Comparison of ENCODE assay signal across 13 cellular contexts in genomic region chr2:170711774-170712652, GRCh38. TPM values are rescaled to one million over a fixed set of nuclear protein-coding genes. Genes with fewer than 3 reads are reported as not detected.
DNase-seq lines count a peak whose midpoint lies in the region; ATAC-seq and TF ChIP-seq lines count a peak whose summit lies in the region.
"Had no signal": no experiment of that assay in that cellular context is flagged by ENCODE, and none has a peak within 500 bp of the region (broad histone marks: within the 10 kb centered on the region; RNA-seq: fewer than 3 reads in every experiment).

No MANE protein-coding gene starts in this region.

- TF ChIP-seq EP300 in gastroesophageal sphincter (IDR thresholded peaks at IDR 0.05), result no peak

- POLR2A ChIA-PET in activated CD4-positive, alpha-beta memory T cell treated with anti-CD3 and anti-CD28 coated beads for 36 hours (lab: Charles Lee), result no interaction called here
- POLR2A ChIA-PET in activated CD4-positive, alpha-beta memory T cell treated with anti-CD3 and anti-CD28 coated beads, Interleukin-2, amount 10 ng/mL, durations not matched to agents 7 days and 5 days (lab: Charles Lee), result no interaction called here

- 2 to 7% methylated on average over 5 to 10 of the region's 51 CpGs for WGBS in gastroesophageal sphincter (ENCODE audit: low coverage in 1 of 2), 2 donors

- intact Hi-C loops in activated CD4-positive, alpha-beta memory T cell treated with anti-CD3 and anti-CD28 coated beads for 36 hours (cut with micrococcal nuclease), result loop anchor here (5.0 to 10.0 kb wide), 3 partner anchors 305 to 1373 kb away; partner anchors contain the start of gene DLX1

- H3K4me1 ChIP-seq in gastroesophageal sphincter, result peaks cover 0 to 54% (median 26%) of the 10 kb centered on the region in 3 donors
- H3K4me1 ChIP-seq in Peyer's patch, result peaks cover 0 to 42% (median 11%) of the 10 kb centered on the region in 4 donors

- no peak overlapping the region for H3K27ac Mint-ChIP-seq in activated CD4-positive, alpha-beta memory T cell treated with anti-CD3 and anti-CD28 coated beads for 36 hours
- H3K27ac Mint-ChIP-seq in activated CD4-positive, alpha-beta memory T cell treated with anti-CD3 and anti-CD28 coated beads, Interleukin-2, amount 10 ng/mL, durations not matched to agents 7 days and 5 days, result no peak overlapping the region

- TF ChIP-seq CTCF in gastroesophageal sphincter (IDR thresholded peaks at IDR 0.05) (no peak), Peyer's patch (IDR thresholded peaks at IDR 0.05) (no peak)

- CTCF ChIA-PET in activated CD4-positive, alpha-beta memory T cell treated with anti-CD3 and anti-CD28 coated beads for 36 hours (lab: Charles Lee), result interaction anchor here (0.6 to 2.8 kb wide), 12 partner anchors 9 to 343 kb away, joined by 3 to 11 read pairs (median 3); partner anchors contain the start of gene GAD1
- CTCF ChIA-PET in activated CD4-positive, alpha-beta memory T cell treated with anti-CD3 and anti-CD28 coated beads, Interleukin-2, amount 10 ng/mL, durations not matched to agents 7 days and 5 days (lab: Charles Lee), result interaction anchor here (1.3 to 2.2 kb wide), 4 partner anchors 11 to 108 kb away, joined by 3 to 8 read pairs (median 4); partner anchors contain the start of gene GAD1

- TF ChIP-seq POLR2A in gastroesophageal sphincter (IDR thresholded peaks at IDR 0.05) (no peak), Peyer's patch (IDR thresholded peaks at IDR 0.05) (no peak)

- H3K36me3 Mint-ChIP-seq in activated CD4-positive, alpha-beta memory T cell treated with anti-CD3 and anti-CD28 coated beads for 36 hours, result no peaks in the 10 kb centered on the region
- H3K36me3 Mint-ChIP-seq in activated CD4-positive, alpha-beta memory T cell treated with anti-CD3 and anti-CD28 coated beads, Interleukin-2, amount 10 ng/mL, durations not matched to agents 7 days and 5 days (ENCODE audit: low read depth), result no peaks in the 10 kb centered on the region

- no peak overlapping the region for H3K4me3 Mint-ChIP-seq in activated CD4-positive, alpha-beta memory T cell treated with anti-CD3 and anti-CD28 coated beads for 36 hours
- H3K4me3 Mint-ChIP-seq in activated CD4-positive, alpha-beta memory T cell treated with anti-CD3 and anti-CD28 coated beads, Interleukin-2, amount 10 ng/mL, durations not matched to agents 7 days and 5 days, result no peak overlapping the region

- H3K27me3 ChIP-seq in gastroesophageal sphincter (peaks cover 88% of the 10 kb centered on the region), Peyer's patch (peaks cover 0 to 30% of the 10 kb centered on the region in 2 donors)

- H3K9me3 ChIP-seq in gastroesophageal sphincter, result no peaks in the 10 kb centered on the region
- H3K9me3 ChIP-seq in Peyer's patch, result no peaks in the 10 kb centered on the region
- H3K9me3 ChIP-seq: vagina had no signal

- DNase-seq in activated CD4-positive, alpha-beta memory T cell treated with anti-CD3 and anti-CD28 coated beads for 36 hours, result peak; percentile 19
- DNase-seq in activated CD4-positive, alpha-beta memory T cell treated with anti-CD3 and anti-CD28 coated beads, Interleukin-2, amount 10 ng/mL, durations not matched to agents 7 days and 5 days, result no peak
- DNase-seq in NCI-H748 (lab: John Stamatoyannopoulos, UW; ENCODE audit: unreplicated experiment) (peak; percentile 74), ecto neural progenitor cell (ENCODE audit: low spot score) (peak; percentile 85), retina (peak; percentile 60), Peyer's patch (no peak), RKO (ENCODE audit: low spot score) (no peak)
- DNase-seq: activated gamma-delta T cell treated with Interleukin-2 at 50 U/mL for 16 hours, KBM-7 had no signal

- H3K27ac ChIP-seq in gastroesophageal sphincter (no peak overlapping the region), Peyer's patch (no peak overlapping the region)
- H3K27ac ChIP-seq: SJSA1, vagina had no signal

- peaks cover 29% of the 10 kb centered on the region for H3K4me1 Mint-ChIP-seq in activated CD4-positive, alpha-beta memory T cell treated with anti-CD3 and anti-CD28 coated beads for 36 hours (ENCODE audit: low read depth)
- peaks cover 16% of the 10 kb centered on the region for H3K4me1 Mint-ChIP-seq in activated CD4-positive, alpha-beta memory T cell treated with anti-CD3 and anti-CD28 coated beads, Interleukin-2, amount 10 ng/mL, durations not matched to agents 7 days and 5 days

- H3K36me3 ChIP-seq in gastroesophageal sphincter, result no peaks in the 10 kb centered on the region
- H3K36me3 ChIP-seq in Peyer's patch, result no peaks in the 10 kb centered on the region
- H3K36me3 ChIP-seq: vagina had no signal

- ATAC-seq in gastroesophageal sphincter, result no peak
- ATAC-seq: GM12878 had no signal

- peaks cover 62% of the 10 kb centered on the region for H3K27me3 Mint-ChIP-seq in activated CD4-positive, alpha-beta memory T cell treated with anti-CD3 and anti-CD28 coated beads for 36 hours
- H3K27me3 Mint-ChIP-seq in activated CD4-positive, alpha-beta memory T cell treated with anti-CD3 and anti-CD28 coated beads, Interleukin-2, amount 10 ng/mL, durations not matched to agents 7 days and 5 days, result peaks cover 73% of the 10 kb centered on the region

- no peak overlapping the region for H3K4me3 ChIP-seq in gastroesophageal sphincter
- peak overlapping the region in 2 of 4 donors; percentile 3 to 23 for H3K4me3 ChIP-seq in Peyer's patch
- H3K4me3 ChIP-seq: GM12878, SJSA1, vagina had no signal

- no peaks in the 10 kb centered on the region for H3K9me3 Mint-ChIP-seq in activated CD4-positive, alpha-beta memory T cell treated with anti-CD3 and anti-CD28 coated beads for 36 hours
- H3K9me3 Mint-ChIP-seq in activated CD4-positive, alpha-beta memory T cell treated with anti-CD3 and anti-CD28 coated beads, Interleukin-2, amount 10 ng/mL, durations not matched to agents 7 days and 5 days, result no peaks in the 10 kb centered on the region

RNA-seq across cellular contexts. Expression of gene SP5, which starts 3.1 kb away (rescaled TPM):
- not detected for total RNA-seq in activated CD4-positive, alpha-beta memory T cell treated with anti-CD3 and anti-CD28 coated beads for 36 hours
- total RNA-seq in activated CD4-positive, alpha-beta memory T cell treated with anti-CD3 and anti-CD28 coated beads, Interleukin-2, amount 10 ng/mL, durations not matched to agents 7 days and 5 days, result not detected
- under 1 TPM in 3 of 4 donors, not detected in 1; 0.13 to 0.92 (median 0.39) TPM for total RNA-seq in gastroesophageal sphincter
- 1 to 10 TPM in 1 of 4 donors, under 1 TPM in 2, not detected in 1; 0.40 to 2.8 (median 0.88) TPM for total RNA-seq in Peyer's patch
- total RNA-seq: GM12878 had no signal

RNA-seq across cellular contexts. Expression of gene ERICH2, which starts 58.2 kb away (rescaled TPM):
- total RNA-seq in activated CD4-positive, alpha-beta memory T cell treated with anti-CD3 and anti-CD28 coated beads for 36 hours, result not detected
- total RNA-seq in activated CD4-positive, alpha-beta memory T cell treated with anti-CD3 and anti-CD28 coated beads, Interleukin-2, amount 10 ng/mL, durations not matched to agents 7 days and 5 days, result not detected
- total RNA-seq in gastroesophageal sphincter (not detected), Peyer's patch (not detected)
- total RNA-seq: GM12878, SJSA1, vagina had no signal

Comparison
In these comparisons a context has a peak if more than half of its experiments do, and no peak if none do; other contexts are left out.
1. DNase-seq: peak in activated CD4-positive, alpha-beta memory T cell treated with anti-CD3 and anti-CD28 coated beads for 36 hours (single experiment), NCI-H748 (single experiment), ecto neural progenitor cell (single experiment) and retina (single experiment); none in activated CD4-positive, alpha-beta memory T cell treated with anti-CD3 and anti-CD28 coated beads, Interleukin-2, amount 10 ng/mL, durations not matched to agents 7 days and 5 days (single experiment), Peyer's patch (0 of 3) and RKO (single experiment).